Comparison of ENCODE assay signal across 8 cellular contexts in the genomic region with DNA sequence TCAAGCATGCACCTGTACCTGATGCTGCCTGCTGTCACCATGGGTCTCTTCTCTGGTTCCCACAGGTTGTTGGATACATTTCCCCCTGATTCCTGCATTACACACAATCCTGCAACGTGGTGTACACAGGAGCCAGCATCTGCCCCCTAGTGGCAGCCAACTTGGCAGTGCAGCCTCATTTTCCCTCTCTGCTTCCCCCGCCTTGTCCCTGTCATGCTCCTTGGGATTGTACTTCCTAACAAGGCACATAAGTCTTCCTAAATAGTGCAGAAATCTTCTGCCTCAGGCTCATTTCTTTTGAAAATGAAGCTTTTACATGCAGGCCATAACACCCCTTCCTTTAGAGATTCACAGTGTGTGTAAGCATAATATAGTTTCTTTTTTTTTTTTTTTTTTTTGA.
A peak's percentile ranks its signal among the peaks of the same experiment; 100 is the strongest.
DNase-seq lines count a peak whose midpoint lies in the region; ATAC-seq, FAIRE-seq and TF ChIP-seq lines count a peak whose summit lies in the region.

No MANE protein-coding gene starts in this region.

- no peaks in the 10 kb centered on the region for H3K36me3 Mint-ChIP-seq in CD4-positive, alpha-beta T cell (ENCODE audit: low read depth)
- no peaks in the 10 kb centered on the region for H3K36me3 Mint-ChIP-seq in effector memory CD8-positive, alpha-beta T cell (ENCODE audit: insufficient read depth)

- H3K27me3 ChIP-seq in NT2/D1 (ENCODE audit: insufficient read depth, insufficient read length), result no peaks in the 10 kb centered on the region
- H3K27me3 ChIP-seq in CD4-positive, alpha-beta T cell (ENCODE audit: control insufficient read depth, insufficient read depth, low read length), result peaks cover 11% of the 10 kb centered on the region

- FAIRE-seq in GM12891 (lab: Jason Lieb, UNC), result peak; percentile 71

- H3K4me1 ChIP-seq in NT2/D1 (ENCODE audit: insufficient read depth, insufficient read length), result no peaks in the 10 kb centered on the region

- DNase-seq in AML-193 (lab: John Stamatoyannopoulos, UW) (peak; percentile 17 to 34), GM12891 (ENCODE audit: insufficient read length, low spot score) (peak; percentile 41), NT2/D1 (ENCODE audit: low read depth, low spot score) (peak; percentile 49), foreskin melanocyte (peak; percentile 20), DMS153 treated with DMSO at 0.1 percent for 48 hours (lab: John Stamatoyannopoulos, UW; ENCODE audit: unreplicated experiment) (no peak)
- DNase-seq in CD4-positive, alpha-beta T cell, result no peak
- DNase-seq in effector memory CD8-positive, alpha-beta T cell, result no peak

- intact Hi-C loops in CD4-positive, alpha-beta T cell (cut with DNase I, micrococcal nuclease), result no loop called here

- H3K4me1 Mint-ChIP-seq in CD4-positive, alpha-beta T cell (ENCODE audit: low read depth), result no peaks in the 10 kb centered on the region
- H3K4me1 Mint-ChIP-seq in effector memory CD8-positive, alpha-beta T cell (ENCODE audit: low read depth in 2 of 2), result no peaks in the 10 kb centered on the region

- H3K4me3 Mint-ChIP-seq in CD4-positive, alpha-beta T cell, result no peak overlapping the region
- no peak overlapping the region for H3K4me3 Mint-ChIP-seq in effector memory CD8-positive, alpha-beta T cell

- no peak for TF ChIP-seq CTCF in CD4-positive, alpha-beta T cell (IDR thresholded peaks at IDR 0.05)

- TF ChIP-seq POLR2A in GM12891 (IDR thresholded peaks at IDR 0.05; ENCODE audit: low read depth, low read length), result no peak

- CTCF ChIA-PET in CD4-positive, alpha-beta T cell (lab: Charles Lee), result no interaction called here

- no peak overlapping the region for H3K27ac Mint-ChIP-seq in CD4-positive, alpha-beta T cell
- H3K27ac Mint-ChIP-seq in effector memory CD8-positive, alpha-beta T cell, result no peak overlapping the region

- ATAC-seq in HG02870 (IDR thresholded peaks at IDR 0.05; ENCODE audit: unreplicated experiment), result peak; percentile 80
- ATAC-seq in CD4-positive, alpha-beta T cell (ENCODE audit: poor library complexity), result no peak
- no peak for ATAC-seq in effector memory CD8-positive, alpha-beta T cell (replicated peaks)

- H3K9ac ChIP-seq in NT2/D1 (ENCODE audit: insufficient read length, low read depth), result no peak overlapping the region

- H3K9me3 ChIP-seq in NT2/D1 (ENCODE audit: insufficient read depth, low read length), result no peaks in the 10 kb centered on the region
- no peaks in the 10 kb centered on the region for H3K9me3 ChIP-seq in CD4-positive, alpha-beta T cell (ENCODE audit: control insufficient read depth, low read length)

- no peaks in the 10 kb centered on the region for H3K9me3 Mint-ChIP-seq in CD4-positive, alpha-beta T cell
- peaks cover 0 to 4% of the 10 kb centered on the region in 2 donors for H3K9me3 Mint-ChIP-seq in effector memory CD8-positive, alpha-beta T cell

- no peak overlapping the region for H3K27ac ChIP-seq in CD4-positive, alpha-beta T cell (ENCODE audit: low read depth, low read length)

- POLR2A ChIA-PET in CD4-positive, alpha-beta T cell (lab: Charles Lee), result no interaction called here

- no peaks in the 10 kb centered on the region for H3K36me3 ChIP-seq in NT2/D1 (ENCODE audit: insufficient read depth, insufficient read length, low read length)

- peaks cover 19% of the 10 kb centered on the region for H3K27me3 Mint-ChIP-seq in CD4-positive, alpha-beta T cell
- peaks cover 8 to 10% of the 10 kb centered on the region in 2 donors for H3K27me3 Mint-ChIP-seq in effector memory CD8-positive, alpha-beta T cell

- no peak overlapping the region for H3K4me3 ChIP-seq in NT2/D1 (ENCODE audit: insufficient read length, low read depth)

TF ChIP-seq in GM12891, 5 proteins besides CTCF, POLR2A, EP300 and RAD21:
- TF ChIP-seq POU2F2 (IDR thresholded peaks at IDR 0.05; ENCODE audit: low read depth, low read length) (no peak), POLR2AphosphoS5 (IDR thresholded peaks at IDR 0.05; ENCODE audit: low read depth, low read length) (no peak), PAX5 (IDR thresholded peaks at IDR 0.05; ENCODE audit: insufficient read depth, low read length, severe bottlenecking) (no peak), TAF1 (IDR thresholded peaks at IDR 0.05; ENCODE audit: low read depth, low read length) (no peak), SPI1 (IDR thresholded peaks at IDR 0.05; ENCODE audit: low read depth, low read length) (no peak)

Comparison
In these comparisons a context has a peak if more than half of its experiments do, and no peak if none do; other contexts are left out.
1. DNase-seq: peak in AML-193 (2 of 2), GM12891 (single experiment), NT2/D1 (single experiment) and foreskin melanocyte (single experiment); none in DMS153 treated with DMSO at 0.1 percent for 48 hours (single experiment), CD4-positive, alpha-beta T cell (0 of 10) and effector memory CD8-positive, alpha-beta T cell (0 of 3).